8 cellular contexts compared by ENCODE assay signal in genomic region chr17:64261422-64262124, GRCh38. TPM values are rescaled to one million over a fixed set of nuclear protein-coding genes. Genes with fewer than 3 reads are reported as not detected.
DNase-seq lines count a peak whose midpoint lies in the region; ATAC-seq and TF ChIP-seq lines count a peak whose summit lies in the region.

No MANE protein-coding gene starts in this region.

- 45% methylated on average over 5 of the region's 5 CpGs for WGBS in hepatocyte (ENCODE audit: low lambda C conversion rate, missing lambda C conversion rate)

- H3K36me3 Mint-ChIP-seq in activated B cell treated with CpG ODN at 0.5 μM for 24 hours (ENCODE audit: low read depth) = peaks cover 3% of the 10 kb centered on the region
- peaks cover 6% of the 10 kb centered on the region for H3K36me3 Mint-ChIP-seq in stimulated activated effector memory CD8-positive, alpha-beta T cell treated with anti-CD3 and anti-CD28 coated beads, Interleukin-12 subunit alpha, Interleukin-12 subunit beta, amount 100 ng/mL, for 72 hours

- no peak overlapping the region for H3K27ac Mint-ChIP-seq in activated B cell treated with CpG ODN at 0.5 μM for 24 hours
- peak overlapping the region; percentile 93 for H3K27ac Mint-ChIP-seq in stimulated activated effector memory CD8-positive, alpha-beta T cell treated with anti-CD3 and anti-CD28 coated beads, Interleukin-12 subunit alpha, Interleukin-12 subunit beta, amount 100 ng/mL, for 72 hours

- H3K27ac ChIP-seq in HUES6 (ENCODE audit: low read depth, low read length) = no peak overlapping the region
- peak overlapping the region; percentile 95 for H3K27ac ChIP-seq in hepatocyte

- H3K9ac ChIP-seq in HUES6 (ENCODE audit: low read length) = no peak overlapping the region

- H3K27me3 Mint-ChIP-seq in activated B cell treated with CpG ODN at 0.5 μM for 24 hours = peaks cover 3% of the 10 kb centered on the region

- DNase-seq in activated B cell treated with CpG ODN at 0.5 μM for 24 hours (no peak), hepatocyte (ENCODE audit: low spot score) (no peak), epidermal melanocyte (ENCODE audit: insufficient read length, low spot score) (no peak), DMS153 (lab: John Stamatoyannopoulos, UW) (no peak)
- DNase-seq in stimulated activated effector memory CD8-positive, alpha-beta T cell treated with anti-CD3 and anti-CD28 coated beads, Interleukin-12 subunit alpha, Interleukin-12 subunit beta, amount 100 ng/mL, for 72 hours (ENCODE audit: low spot score in 2 of 2) = no peak
- DNase-seq in central memory CD4-positive, alpha-beta T cell = no peak

- intact Hi-C loops in activated B cell treated with CpG ODN at 0.5 μM for 24 hours (cut with micrococcal nuclease) = loop anchor here (2.0 to 5.0 kb wide), 4 partner anchors 241 to 564 kb away; partner anchors contain the start of genes ICAM2, SMARCD2 and STRADA

- H3K4me3 ChIP-seq in HUES6 (ENCODE audit: low read depth, low read length) (peak overlapping the region; percentile 81), hepatocyte (peak overlapping the region; percentile 95)

- H4K20me1 ChIP-seq in hepatocyte (ENCODE audit: insufficient read depth, poor library complexity, severe bottlenecking) = peaks cover 6% of the 10 kb centered on the region

- no peaks in the 10 kb centered on the region for H3K36me3 ChIP-seq in HUES6 (ENCODE audit: control insufficient read depth, insufficient read depth, low read length)
- H3K36me3 ChIP-seq in hepatocyte (replicated peaks; ENCODE audit: insufficient read depth, low read depth) = no peaks in the 10 kb centered on the region

- TF ChIP-seq CTCF in activated B cell treated with CpG ODN at 0.5 μM for 24 hours (IDR thresholded peaks at IDR 0.05) = no peak
- no peak for TF ChIP-seq CTCF in hepatocyte (IDR thresholded peaks at IDR 0.05; ENCODE audit: poor library complexity)

- H3K9me2 ChIP-seq in hepatocyte (replicated peaks; ENCODE audit: insufficient read depth) = no peaks in the 10 kb centered on the region

- H2AFZ ChIP-seq in hepatocyte = peak overlapping the region; percentile 83

- H3K79me2 ChIP-seq in hepatocyte = peaks cover 55% of the 10 kb centered on the region

- H3K4me1 Mint-ChIP-seq in activated B cell treated with CpG ODN at 0.5 μM for 24 hours = peaks cover 19% of the 10 kb centered on the region
- peaks cover 36% of the 10 kb centered on the region for H3K4me1 Mint-ChIP-seq in stimulated activated effector memory CD8-positive, alpha-beta T cell treated with anti-CD3 and anti-CD28 coated beads, Interleukin-12 subunit alpha, Interleukin-12 subunit beta, amount 100 ng/mL, for 72 hours

- peak overlapping the region; percentile 91 for H3K4me2 ChIP-seq in hepatocyte

- POLR2A ChIA-PET in activated B cell treated with CpG ODN at 0.5 μM for 24 hours (lab: Charles Lee) = interaction anchor here (3.4 kb wide), 1 partner anchor 116 kb away, joined by 36 read pairs; no protein-coding TSS in a partner anchor

- ATAC-seq in activated B cell treated with CpG ODN at 0.5 μM for 24 hours (ENCODE audit: low read depth) (no peak), HG03097 (IDR thresholded peaks at IDR 0.05; ENCODE audit: low FRiP score, unreplicated experiment) (no peak)
- ATAC-seq in stimulated activated effector memory CD8-positive, alpha-beta T cell treated with anti-CD3 and anti-CD28 coated beads, Interleukin-12 subunit alpha, Interleukin-12 subunit beta, amount 100 ng/mL, for 72 hours = no peak

- H3K9me3 Mint-ChIP-seq in activated B cell treated with CpG ODN at 0.5 μM for 24 hours = no peaks in the 10 kb centered on the region
- no peaks in the 10 kb centered on the region for H3K9me3 Mint-ChIP-seq in stimulated activated effector memory CD8-positive, alpha-beta T cell treated with anti-CD3 and anti-CD28 coated beads, Interleukin-12 subunit alpha, Interleukin-12 subunit beta, amount 100 ng/mL, for 72 hours

- H3K4me3 Mint-ChIP-seq in activated B cell treated with CpG ODN at 0.5 μM for 24 hours = peak overlapping the region; percentile 88
- H3K4me3 Mint-ChIP-seq in stimulated activated effector memory CD8-positive, alpha-beta T cell treated with anti-CD3 and anti-CD28 coated beads, Interleukin-12 subunit alpha, Interleukin-12 subunit beta, amount 100 ng/mL, for 72 hours = peak overlapping the region; percentile 95

- H3K27me3 ChIP-seq in HUES6 (ENCODE audit: control insufficient read depth, insufficient read depth, low read length) (peaks cover 27% of the 10 kb centered on the region), hepatocyte (no peaks in the 10 kb centered on the region)

- H3K9me3 ChIP-seq in HUES6 (ENCODE audit: control insufficient read depth, insufficient read depth, low read depth, low read length) (no peaks in the 10 kb centered on the region), hepatocyte (ENCODE audit: low read depth) (no peaks in the 10 kb centered on the region)

- peaks cover 21% of the 10 kb centered on the region for H3K4me1 ChIP-seq in HUES6 (ENCODE audit: control insufficient read depth, insufficient read depth, low read length)
- H3K4me1 ChIP-seq in hepatocyte (ENCODE audit: insufficient read depth) = peaks cover 26% of the 10 kb centered on the region

- CTCF ChIA-PET in activated B cell treated with CpG ODN at 0.5 μM for 24 hours (lab: Charles Lee) = interaction anchor here (0.6 to 0.8 kb wide), 2 partner anchors 8 to 116 kb away, joined by 3 read pairs; no protein-coding TSS in a partner anchor

RNA-seq across cellular contexts. Expression of gene TEX2, which starts 1.5 kb away (rescaled TPM):
- total RNA-seq in activated B cell treated with CpG ODN at 0.5 μM for 24 hours = 8.1 TPM in 2 replicates
- total RNA-seq in hepatocyte = 37.4 and 37.7 TPM in 2 replicates
- 22.1 and 27.9 TPM in 2 replicates for polyA plus RNA-seq in hepatocyte
